In genomic region chr15:40763801-40764765, GRCh38 we compare ENCODE assay signal across 1 cellular context.
A peak's percentile ranks its signal among the peaks of the same experiment; 100 is the strongest.
TF ChIP-seq lines count a peak whose summit lies in the region.

GCHFR (plus strand) TSS chr15:40764068; CDS start chr15:40764181, 113 bp downstream.

TF ChIP-seq in GM12878, 131 proteins besides CTCF, POLR2A, EP300 and RAD21 (continued from another document and continues in another):
- TF ChIP-seq PKNOX1 (IDR thresholded peaks at IDR 0.05), result peak; percentile 92
- TF ChIP-seq GABPA (IDR thresholded peaks at IDR 0.05; ENCODE audit: low read depth), result no peak
- TF ChIP-seq PAX8 (IDR thresholded peaks at IDR 0.05), result no peak
- peak; percentile 78; the same call in 1 of the 2 replicates for TF ChIP-seq BACH1 (IDR thresholded peaks at IDR 0.05; ENCODE audit: borderline replicate concordance)
- TF ChIP-seq NFYA (IDR thresholded peaks at IDR 0.05; ENCODE audit: borderline replicate concordance, low read depth, low read length), result no peak
- peak; percentile 46; the same call in 1 of the 2 replicates for TF ChIP-seq ZNF687 (IDR thresholded peaks at IDR 0.05)
- TF ChIP-seq HDAC2 (IDR thresholded peaks at IDR 0.05), result no peak
- TF ChIP-seq RELB (IDR thresholded peaks at IDR 0.05; ENCODE audit: low read depth), result no peak
- TF ChIP-seq SUPT20H (IDR thresholded peaks at IDR 0.05; ENCODE audit: borderline replicate concordance, control insufficient read depth, low read depth, low read length), result no peak
- no peak for TF ChIP-seq BCL11A (IDR thresholded peaks at IDR 0.05; ENCODE audit: low read depth, low read length)
- TF ChIP-seq PAX5 (IDR thresholded peaks at IDR 0.05; ENCODE audit: borderline replicate concordance, low read depth, low read length), result peak; percentile 43; the same call in 1 of the 2 replicates
- TF ChIP-seq NBN (IDR thresholded peaks at IDR 0.05), result peak; percentile 60; the same call in 1 of the 2 replicates
- TF ChIP-seq CBX5 (IDR thresholded peaks at IDR 0.05; ENCODE audit: low read depth), result 0 out of 2 replicates have a peak, but pooled peaks have one; percentile 39
- TF ChIP-seq EGR1 (IDR thresholded peaks at IDR 0.05; ENCODE audit: borderline replicate concordance in 1 of 2, low read depth in 2 of 2, low read length in 2 of 2), result peak in 1 of 2 experiments; percentile 85; a peak in 2 of 3 replicates
- no peak for TF ChIP-seq SRF (IDR thresholded peaks at IDR 0.05; ENCODE audit: low read depth in 2 of 2, low read length in 2 of 2)
- no peak for TF ChIP-seq USF2 (IDR thresholded peaks at IDR 0.05; ENCODE audit: borderline replicate concordance, low read depth, low read length)
- TF ChIP-seq NR2F1 (conservative IDR thresholded peaks at IDR 0.05), result no peak
- no peak; the same call in 1 of the 2 replicates for TF ChIP-seq MTA3 (IDR thresholded peaks at IDR 0.05; ENCODE audit: borderline replicate concordance, low read length)
- no peak for TF ChIP-seq HSF1 (IDR thresholded peaks at IDR 0.05; ENCODE audit: low read depth, low read length)
- no peak for TF ChIP-seq CEBPB (IDR thresholded peaks at IDR 0.05; ENCODE audit: borderline replicate concordance in 1 of 2, low read depth in 2 of 2, low read length in 2 of 2)
- no peak for TF ChIP-seq ZBED1 (IDR thresholded peaks at IDR 0.05; ENCODE audit: borderline replicate concordance)
- no peak for TF ChIP-seq SKIL (IDR thresholded peaks at IDR 0.05; ENCODE audit: low read depth, poor library complexity, severe bottlenecking)
- peak; percentile 50; the same call in 1 of the 2 replicates for TF ChIP-seq SIN3A (IDR thresholded peaks at IDR 0.05; ENCODE audit: low read depth, low read length)
- TF ChIP-seq RFX5 (IDR thresholded peaks at IDR 0.05; ENCODE audit: low read depth, low read length), result no peak
- no peak for TF ChIP-seq ZSCAN29 (IDR thresholded peaks at IDR 0.05)
- no peak for TF ChIP-seq SMAD1 (IDR thresholded peaks at IDR 0.05; ENCODE audit: low read depth, partially characterized antibody)
- TF ChIP-seq ZBTB4 (CRISPR knock-in tag; IDR thresholded peaks at IDR 0.05), result no peak
- 0 out of 2 replicates have a peak, but pooled peaks have one; percentile 32 for TF ChIP-seq ZNF217 (IDR thresholded peaks at IDR 0.05)
- no peak for TF ChIP-seq RELA (IDR thresholded peaks at IDR 0.05; ENCODE audit: borderline replicate concordance, partially characterized antibody)
- TF ChIP-seq TCF12 (IDR thresholded peaks at IDR 0.05; ENCODE audit: low read depth, low read length), result no peak
- TF ChIP-seq PML (IDR thresholded peaks at IDR 0.05; ENCODE audit: low read length), result no peak
- no peak for TF ChIP-seq NFIC (IDR thresholded peaks at IDR 0.05; ENCODE audit: low read depth, low read length)
- TF ChIP-seq CHD4 (IDR thresholded peaks at IDR 0.05), result no peak
- TF ChIP-seq NR2C2 (IDR thresholded peaks at IDR 0.05; ENCODE audit: borderline replicate concordance, control insufficient read depth, insufficient read length, low read depth), result no peak
- no peak for TF ChIP-seq STAT1 (conservative IDR thresholded peaks at IDR 0.05)
- TF ChIP-seq IRF5 (IDR thresholded peaks at IDR 0.05; ENCODE audit: borderline replicate concordance), result no peak
- TF ChIP-seq POLR2AphosphoS2 (IDR thresholded peaks at IDR 0.05; ENCODE audit: low read depth, low read length), result peak; percentile 81; the same call in 1 of the 2 replicates
- no peak for TF ChIP-seq CEBPZ (IDR thresholded peaks at IDR 0.05; ENCODE audit: low read depth, low read length)
- TF ChIP-seq ZNF274 (IDR thresholded peaks at IDR 0.05; ENCODE audit: insufficient read depth, insufficient read length), result no peak
- TF ChIP-seq BRCA1 (IDR thresholded peaks at IDR 0.05; ENCODE audit: low read depth, low read length), result no peak
